9 cellular contexts compared by ENCODE assay signal in the genomic region with DNA sequence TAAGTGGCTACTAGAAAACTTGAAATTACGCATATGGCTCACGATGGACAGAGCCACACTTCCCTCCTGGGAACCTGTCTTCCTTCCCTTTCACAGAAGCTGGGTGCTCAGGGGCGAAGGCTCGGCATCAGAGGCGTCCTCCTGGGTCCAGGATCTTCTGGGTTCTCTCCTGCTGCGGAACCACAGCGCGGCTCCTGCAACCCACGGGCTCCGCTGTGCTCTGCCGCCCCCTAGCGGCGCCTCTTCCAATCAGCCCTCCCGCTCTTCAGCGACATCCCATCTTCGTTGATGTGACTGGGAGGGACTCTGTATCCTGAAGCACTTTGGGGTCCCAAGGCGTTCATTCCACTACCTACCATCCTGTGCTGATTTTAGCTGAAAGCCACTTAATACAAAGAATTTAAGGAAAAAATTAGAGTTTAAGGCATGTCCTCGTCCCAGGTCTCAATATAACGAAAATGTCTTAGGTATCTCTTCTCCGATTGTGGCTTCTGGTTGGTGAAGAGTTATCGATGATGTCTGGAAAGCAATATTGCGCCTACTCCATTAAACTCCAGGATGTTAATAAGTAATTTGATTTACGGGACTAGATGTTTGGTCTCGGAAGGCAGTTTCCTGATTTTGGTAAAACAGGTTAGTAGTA. TPM values are rescaled to one million over a fixed set of nuclear protein-coding genes. Genes with fewer than 3 reads are reported as not detected.
DNase-seq lines count a peak whose midpoint lies in the region; ATAC-seq, FAIRE-seq and TF ChIP-seq lines count a peak whose summit lies in the region.
"Had no signal": no experiment of that assay in that cellular context is flagged by ENCODE, and none has a peak within 500 bp of the region (broad histone marks: within the 10 kb centered on the region; RNA-seq: fewer than 3 reads in every experiment).

No MANE protein-coding gene starts in this region.

- no peak overlapping the region for H3K4me3 ChIP-seq in CD4-positive, alpha-beta memory T cell (ENCODE audit: low read length in 2 of 2)
- peak overlapping the region; percentile 3; the same call in 1 of the 2 replicates for H3K4me3 ChIP-seq in PC-3 (ENCODE audit: low read length)
- H3K4me3 ChIP-seq in epithelial cell of proximal tubule (ENCODE audit: low read depth, low read length) = no peak overlapping the region

- H3K36me3 Mint-ChIP-seq in CD4-positive, alpha-beta memory T cell = no peaks in the 10 kb centered on the region

- no peaks in the 10 kb centered on the region for H4K20me1 ChIP-seq in PC-3 (ENCODE audit: low read length)

- H3K9me2 ChIP-seq in PC-3 (replicated peaks; ENCODE audit: low read length) = no peaks in the 10 kb centered on the region

- peaks cover 11% of the 10 kb centered on the region for H3F3A ChIP-seq in PC-3 (ENCODE audit: low read length, unreplicated experiment)

- H3K4me3 Mint-ChIP-seq in CD4-positive, alpha-beta memory T cell = peak overlapping the region in 6 of 8 donors; percentile 40 to 85 (median 58)

- CTCF ChIA-PET in CD4-positive, alpha-beta memory T cell (lab: Charles Lee; ENCODE audit: partially characterized antibody) = interaction anchor here (0.9 to 14.8 kb wide), 21 partner anchors 13 to 240 kb away, joined by 3 to 614 read pairs (median 5); partner anchors contain the start of gene ARRB1
- CTCF ChIA-PET in PC-3 (lab: Charles Lee) = no interaction called here

- H3K4me1 ChIP-seq in CD4-positive, alpha-beta memory T cell (ENCODE audit: insufficient read depth, low read length) = peaks cover 24% of the 10 kb centered on the region
- H3K4me1 ChIP-seq in PC-3 (ENCODE audit: insufficient read depth, low read length) = peaks cover 35% of the 10 kb centered on the region

- peaks cover 9 to 20% (median 14%) of the 10 kb centered on the region in 4 donors for H3K4me1 Mint-ChIP-seq in CD4-positive, alpha-beta memory T cell

- H3K9me3 Mint-ChIP-seq in CD4-positive, alpha-beta memory T cell = no peaks in the 10 kb centered on the region

- ATAC-seq in PC-3 (peak; percentile 64), GM18867 (IDR thresholded peaks at IDR 0.05; ENCODE audit: unreplicated experiment) (no peak)

- TF ChIP-seq CTCF in PC-3 (conservative IDR thresholded peaks at IDR 0.05; ENCODE audit: low read depth, low read length) (peak; percentile 99), epithelial cell of proximal tubule (conservative IDR thresholded peaks at IDR 0.05; ENCODE audit: low read depth, low read length) (peak; percentile 98)

- H3K27me3 ChIP-seq in CD4-positive, alpha-beta memory T cell (ENCODE audit: insufficient read depth, low read length) = no peaks in the 10 kb centered on the region
- H3K27me3 ChIP-seq in PC-3 (ENCODE audit: low read length) = no peaks in the 10 kb centered on the region

- BruUV-seq in PC-3 (replicated peaks; lab: Mats Ljungman, UMichigan) = no TSS peak

- no peaks in the 10 kb centered on the region for H3K9me3 ChIP-seq in CD4-positive, alpha-beta memory T cell (ENCODE audit: control insufficient read depth in 1 of 2, low read length in 2 of 2)
- no peaks in the 10 kb centered on the region for H3K9me3 ChIP-seq in PC-3 (ENCODE audit: low read length)

- FAIRE-seq in HTR-8/SVneo (lab: Jason Lieb, UNC) = peak; percentile 84

- peaks cover 0 to 2% of the 10 kb centered on the region in 2 donors for H3K27me3 Mint-ChIP-seq in CD4-positive, alpha-beta memory T cell

- H3K4me2 ChIP-seq in PC-3 (ENCODE audit: low read length) = peak overlapping the region; percentile 27

- H3K27ac Mint-ChIP-seq in CD4-positive, alpha-beta memory T cell = peak overlapping the region in 6 of 7 donors; percentile 54 to 90 (median 73)

- H3K27ac ChIP-seq in CD4-positive, alpha-beta memory T cell (ENCODE audit: low read depth, low read length) = no peak overlapping the region
- H3K27ac ChIP-seq in PC-3 (ENCODE audit: low read length) = no peak overlapping the region

- no peaks in the 10 kb centered on the region for H3K79me2 ChIP-seq in PC-3 (ENCODE audit: low read length)

- H3K9ac ChIP-seq in PC-3 (ENCODE audit: low read length) = no peak overlapping the region

- peak overlapping the region; percentile 66 for H2AFZ ChIP-seq in PC-3 (ENCODE audit: low read length)

- H3K36me3 ChIP-seq in CD4-positive, alpha-beta memory T cell (ENCODE audit: insufficient read depth, low read length) = no peaks in the 10 kb centered on the region
- H3K36me3 ChIP-seq in PC-3 (ENCODE audit: low read depth, low read length) = no peaks in the 10 kb centered on the region

- POLR2A ChIA-PET in CD4-positive, alpha-beta memory T cell (lab: Charles Lee; ENCODE audit: partially characterized antibody) = interaction anchor here (0.5 to 10.3 kb wide), 6 partner anchors 16 to 422 kb away, joined by 3 to 118 read pairs (median 6); partner anchors contain the start of gene ARRB1
- POLR2A ChIA-PET in PC-3 (lab: Charles Lee; ENCODE audit: unreplicated experiment) = no interaction called here

- intact Hi-C loops in CD4-positive, alpha-beta memory T cell (cut with micrococcal nuclease) = loop anchor here (1.0 to 5.0 kb wide), 4 partner anchors 56 to 242 kb away; no protein-coding TSS in a partner anchor
- intact Hi-C loops in PC-3 (cut with micrococcal nuclease) = loop anchor here (1.0 kb wide), 2 partner anchors 56 to 104 kb away; no protein-coding TSS in a partner anchor

- peak; percentile 61 to 77 (median 76) for DNase-seq in CD4-positive, alpha-beta memory T cell
- DNase-seq in HTR-8/SVneo (ENCODE audit: insufficient read length, low spot score) (peak; percentile 90), PC-3 (peak; percentile 92), activated T-cell treated with anti-CD3 and anti-CD28 coated beads for 4 hours (peak; percentile 72), epithelial cell of proximal tubule (ENCODE audit: low read depth) (no peak), myocyte (ENCODE audit: low read depth) (peak; percentile 72)
- peak; percentile 24 to 62 for DNase-seq in stimulated activated CD8-positive, alpha-beta memory T cell treated with anti-CD3 and anti-CD28 coated beads, Interleukin-7, amount 100 ng/mL, for 4 hours (ENCODE audit: low read depth in 2 of 2)

RNA-seq across cellular contexts. Expression of gene RPS3, which starts 14.8 kb away (rescaled TPM):
- total RNA-seq in CD4-positive, alpha-beta memory T cell = 1,000 to 10,000 TPM; 4,846 to 5,053 TPM
- 1,000 to 10,000 TPM; 5,445 to 5,812 TPM for polyA plus RNA-seq in CD4-positive, alpha-beta memory T cell
- 1,739 and 2,018 TPM in 2 replicates for total RNA-seq in PC-3 (2014; rRNA removed)
- 3,041 and 3,442 TPM in 2 replicates for total RNA-seq in epithelial cell of proximal tubule
- total RNA-seq in myocyte = 652 and 822 TPM in 2 replicates
- 1,922 TPM for polyA plus RNA-seq in myocyte (2012)

RNA-seq across cellular contexts. Expression of gene ARRB1, which starts 33.1 kb away (rescaled TPM):
- 10 to 100 TPM; 45.0 to 47.5 TPM for total RNA-seq in CD4-positive, alpha-beta memory T cell
- polyA plus RNA-seq in CD4-positive, alpha-beta memory T cell = 1 to 10 TPM; 6.6 to 7.9 TPM
- total RNA-seq in PC-3 (2014; rRNA removed) = 15.7 and 19.1 TPM in 2 replicates
- 6.4 and 13.8 TPM in 2 replicates for total RNA-seq in epithelial cell of proximal tubule
- total RNA-seq in myocyte = 17.2 and 23.0 TPM in 2 replicates
- 20.9 TPM for polyA plus RNA-seq in myocyte (2012)

RNA-seq across cellular contexts. Expression of gene KLHL35, which starts 48.4 kb away (rescaled TPM):
- total RNA-seq in CD4-positive, alpha-beta memory T cell = 1 to 10 TPM; 1.2 to 1.5 TPM
- polyA plus RNA-seq in CD4-positive, alpha-beta memory T cell = 1 to 10 TPM in 1 of 2 donors, under 1 TPM in 1; 0.93 to 1.5 TPM
- total RNA-seq in PC-3 (2014; rRNA removed) = 6.6 and 8.4 TPM in 2 replicates
- total RNA-seq in epithelial cell of proximal tubule = 1.4 and 3.3 TPM in 2 replicates
- total RNA-seq in myocyte = 2.6 and 4.6 TPM in 2 replicates
- polyA plus RNA-seq in myocyte (2012) = 5.6 TPM
- total RNA-seq: HT1080 had no signal
